In genomic region chr12:46470975-46471374, GRCh38 we compare ENCODE assay signal across 19 cellular contexts.
DNase-seq lines count a peak whose midpoint lies in the region; ATAC-seq, FAIRE-seq and TF ChIP-seq lines count a peak whose summit lies in the region.
"Had no signal": no experiment of that assay in that cellular context is flagged by ENCODE, and none has a peak within 500 bp of the region (broad histone marks: within the 10 kb centered on the region; RNA-seq: fewer than 3 reads in every experiment).

No MANE protein-coding gene starts in this region.

- no peaks in the 10 kb centered on the region for H4K20me1 ChIP-seq in OCI-LY3 (ENCODE audit: insufficient read depth, low read length)

- in situ Hi-C loops in gastrocnemius medialis (cut with MboI; ENCODE audit: low sequenced_read_pairs in 4 of 4), result no loop called here

- no peak for FAIRE-seq in bronchial epithelial cell (lab: Jason Lieb, UNC)

- no peak overlapping the region for H3K9ac ChIP-seq in OCI-LY3 (ENCODE audit: low read length)

- no peaks in the 10 kb centered on the region for H3K27me3 ChIP-seq in breast epithelium
- no peaks in the 10 kb centered on the region for H3K27me3 ChIP-seq in OCI-LY3 (ENCODE audit: low read depth, low read length)
- H3K27me3 ChIP-seq in bronchial epithelial cell (ENCODE audit: control insufficient read depth, insufficient read depth, low read length), result no peaks in the 10 kb centered on the region
- H3K27me3 ChIP-seq in gastrocnemius medialis, result no peaks in the 10 kb centered on the region
- H3K27me3 ChIP-seq: brain microvascular endothelial cell had no signal

- no peak overlapping the region for H3K4me3 Mint-ChIP-seq in MCF 10A (ENCODE audit: unreplicated experiment)
- H3K4me3 Mint-ChIP-seq: CD4-positive, CD25-positive, alpha-beta regulatory T cell had no signal

- H3K36me3 Mint-ChIP-seq in MCF 10A (ENCODE audit: insufficient read depth, unreplicated experiment), result no peaks in the 10 kb centered on the region

- no TSS peak for BruUV-seq in MCF 10A (replicated peaks; lab: Mats Ljungman, UMichigan)

- H3K79me2 ChIP-seq in OCI-LY3 (ENCODE audit: low read length), result peaks cover 31% of the 10 kb centered on the region

- no peaks in the 10 kb centered on the region for H3K4me1 ChIP-seq in breast epithelium
- H3K4me1 ChIP-seq in OCI-LY3 (ENCODE audit: low read length), result peaks cover 78% of the 10 kb centered on the region
- H3K4me1 ChIP-seq in gastrocnemius medialis, result peaks cover 50 to 51% of the 10 kb centered on the region in 2 donors

- H3K27ac Mint-ChIP-seq in MCF 10A (ENCODE audit: low read depth, unreplicated experiment), result no peak overlapping the region

- H3K9me3 Mint-ChIP-seq in MCF 10A (ENCODE audit: unreplicated experiment), result no peaks in the 10 kb centered on the region

- H3K36me3 ChIP-seq in breast epithelium (no peaks in the 10 kb centered on the region), OCI-LY3 (replicated peaks; ENCODE audit: low read depth, low read length) (peaks cover 4% of the 10 kb centered on the region), bronchial epithelial cell (ENCODE audit: control insufficient read depth, insufficient read depth, low read length) (no peaks in the 10 kb centered on the region), gastrocnemius medialis (no peaks in the 10 kb centered on the region)
- H3K36me3 ChIP-seq: brain microvascular endothelial cell, left ventricle myocardium inferior had no signal

- TF ChIP-seq CTCF in MCF 10A (IDR thresholded peaks at IDR 0.05; ENCODE audit: unreplicated experiment) (no peak), breast epithelium (IDR thresholded peaks at IDR 0.05) (no peak), OCI-LY3 (IDR thresholded peaks at IDR 0.05; ENCODE audit: low read depth, low read length) (no peak), bronchial epithelial cell (IDR thresholded peaks at IDR 0.05; ENCODE audit: insufficient read depth, low read length, severe bottlenecking) (no peak), gastrocnemius medialis (IDR thresholded peaks at IDR 0.05 in 4 of 5, conservative IDR thresholded peaks at IDR 0.05 in 1 of 5) (no peak)

- no peaks in the 10 kb centered on the region for H3K27me3 Mint-ChIP-seq in MCF 10A (ENCODE audit: insufficient read depth, unreplicated experiment)
- H3K27me3 Mint-ChIP-seq: activated naive CD8-positive, alpha-beta T cell had no signal

- H3K4me2 ChIP-seq in OCI-LY3 (ENCODE audit: low read length), result peak overlapping the region; percentile 87; the same call in 1 of the 2 replicates

- no peak for ATAC-seq in gastrocnemius medialis
- ATAC-seq in GM19395 (IDR thresholded peaks at IDR 0.05; ENCODE audit: unreplicated experiment), result no peak
- no peak for ATAC-seq in GM21447 (IDR thresholded peaks at IDR 0.05; ENCODE audit: unreplicated experiment)
- ATAC-seq: right cardiac atrium had no signal

- no peak overlapping the region for H3K4me3 ChIP-seq in breast epithelium
- H3K4me3 ChIP-seq in OCI-LY3 (ENCODE audit: low read length), result no peak overlapping the region
- no peak overlapping the region for H3K4me3 ChIP-seq in bronchial epithelial cell (ENCODE audit: low read depth, low read length)
- no peak overlapping the region for H3K4me3 ChIP-seq in gastrocnemius medialis
- H3K4me3 ChIP-seq: left ventricle myocardium inferior had no signal

- CTCF ChIA-PET in MCF 10A (lab: Yijun Ruan, JAX), result interaction anchor here (0.8 to 1.9 kb wide), 4 partner anchors 11 to 465 kb away, joined by 3 to 5 read pairs (median 3); no protein-coding TSS in a partner anchor

- no peak overlapping the region for H3K27ac ChIP-seq in breast epithelium
- H3K27ac ChIP-seq in OCI-LY3 (ENCODE audit: low read length), result peak overlapping the region; percentile 7; the same call in 1 of the 2 replicates
- peak overlapping the region in 3 of 4 donors; percentile 11 to 75 (median 17) for H3K27ac ChIP-seq in gastrocnemius medialis
- H3K27ac ChIP-seq: brain microvascular endothelial cell had no signal

- no peak overlapping the region for H2AFZ ChIP-seq in OCI-LY3 (ENCODE audit: low read depth, low read length)

- no peaks in the 10 kb centered on the region for H3K9me3 ChIP-seq in breast epithelium
- no peaks in the 10 kb centered on the region for H3K9me3 ChIP-seq in OCI-LY3 (ENCODE audit: insufficient read depth, low read length)
- H3K9me3 ChIP-seq in gastrocnemius medialis, result no peaks in the 10 kb centered on the region
- H3K9me3 ChIP-seq: left ventricle myocardium inferior had no signal

- DNase-seq in MCF 10A (ENCODE audit: unreplicated experiment) (peak; percentile 26), breast epithelium (ENCODE audit: low spot score in 2 of 2) (no peak), bronchial epithelial cell (ENCODE audit: low read depth) (peak; percentile 70), gastrocnemius medialis (no peak)
- DNase-seq in activated naive CD4-positive, alpha-beta T cell treated with Interleukin-2 at 50 U/mL for 16 hours, result no peak
- DNase-seq: activated CD4-positive, alpha-beta T cell treated with anti-CD3 and anti-CD28 coated beads, Interleukin-2, amount 50 U/mL, for 1 hour; activated T-cell treated with anti-CD3 and anti-CD28 coated beads, Interleukin-2, amount 50 U/mL, for 48 hours; brain microvascular endothelial cell; CD4-positive, CD25-positive, alpha-beta regulatory T cell; cortex of kidney; DMS79 treated with DMSO at 0.1 percent for 48 hours; left ventricle myocardium inferior; NCI-H1417 treated with DMSO at 0.1 percent for 48 hours; occipital lobe; right cardiac atrium had no signal

- H3K4me1 Mint-ChIP-seq in MCF 10A (ENCODE audit: insufficient read depth, unreplicated experiment), result peaks cover 29% of the 10 kb centered on the region

- TF ChIP-seq POLR2A in breast epithelium (IDR thresholded peaks at IDR 0.05) (no peak), gastrocnemius medialis (IDR thresholded peaks at IDR 0.05) (no peak)

- intact Hi-C loops in MCF 10A (cut with micrococcal nuclease) (loop anchor here (5.0 kb wide), 1 partner anchor 86 kb away; no protein-coding TSS in a partner anchor), breast epithelium (cut with DNase I; ENCODE audit: low total_unique reads) (no loop called here), gastrocnemius medialis (cut with DNase I; ENCODE audit: low total_unique reads) (loop anchor here (5.0 to 10.0 kb wide), 4 partner anchors 66 to 306 kb away; no protein-coding TSS in a partner anchor)

- POLR2A ChIA-PET in MCF 10A (lab: Yijun Ruan, JAX), result interaction anchor here (0.6 to 3.1 kb wide), 13 partner anchors 13 to 480 kb away, joined by 3 to 22 read pairs (median 4); no protein-coding TSS in a partner anchor

Comparison
In these comparisons a context has a peak if more than half of its experiments do, and no peak if none do; other contexts are left out.
1. DNase-seq: peak in MCF 10A (single experiment) and bronchial epithelial cell (single experiment); none in breast epithelium (0 of 2), gastrocnemius medialis (0 of 2) and activated naive CD4-positive, alpha-beta T cell treated with Interleukin-2 at 50 U/mL for 16 hours (single experiment).
2. H3K27ac ChIP-seq: peak in OCI-LY3 (single experiment) and gastrocnemius medialis (3 of 4); none in breast epithelium (0 of 2).